Comparison of ENCODE assay signal across 1 cellular context in genomic region chr19:38293281-38293680, GRCh38.
TF ChIP-seq lines count a peak whose summit lies in the region.

No MANE protein-coding gene starts in this region.

TF ChIP-seq in IMR-90, 13 proteins besides CTCF, POLR2A, EP300 and RAD21 (continued from another document):
- TF ChIP-seq MXI1 (IDR thresholded peaks at IDR 0.05; ENCODE audit: borderline replicate concordance, low read depth, low read length) (no peak), BHLHE40 (IDR thresholded peaks at IDR 0.05; ENCODE audit: low read depth, low read length) (no peak), SMC3 (IDR thresholded peaks at IDR 0.05; ENCODE audit: low read depth, low read length) (no peak), NFE2L2 (IDR thresholded peaks at IDR 0.05; ENCODE audit: low read depth, low read length) (no peak), MAZ (IDR thresholded peaks at IDR 0.05; ENCODE audit: borderline replicate concordance, low read depth, low read length) (no peak), FOS (IDR thresholded peaks at IDR 0.05; ENCODE audit: low read depth, low read length) (no peak)
